1 cellular context compared by ENCODE assay signal in the genomic region with DNA sequence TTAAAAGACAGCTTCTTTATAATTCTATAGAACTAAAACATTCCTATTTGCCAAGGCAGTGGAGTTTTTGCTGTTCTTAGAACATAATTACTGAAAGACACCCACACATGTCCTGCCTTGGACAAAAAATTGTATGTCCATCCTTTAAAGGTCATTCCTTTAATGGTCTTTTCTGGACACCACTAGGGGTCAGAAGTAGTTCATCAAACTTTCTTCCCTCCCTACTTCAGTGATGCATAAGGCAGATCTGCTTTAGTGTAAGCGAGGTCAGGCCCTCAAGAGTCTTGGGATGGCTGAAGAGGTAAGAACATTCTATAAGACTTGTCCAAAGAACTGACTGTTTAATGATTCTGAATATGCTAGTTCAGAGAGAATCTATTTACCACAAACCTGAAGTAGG.
TF ChIP-seq lines count a peak whose summit lies in the region.

No MANE protein-coding gene starts in this region.

TF ChIP-seq in K562, 482 proteins besides CTCF, POLR2A, EP300 and RAD21 (continues in another document):
- TF ChIP-seq PHF8 (IDR thresholded peaks at IDR 0.05; ENCODE audit: borderline replicate concordance, low read length) (no peak), JUND (IDR thresholded peaks at IDR 0.05; ENCODE audit: borderline replicate concordance, low read depth, low read length) (peak; percentile 29; the same call in 1 of the 2 replicates), JUND (tag; IDR thresholded peaks at IDR 0.05; ENCODE audit: borderline replicate concordance, low read depth, low read length) (peak; percentile 49; the same call in 1 of the 3 replicates), ZNF699 (CRISPR knock-in tag; IDR thresholded peaks at IDR 0.05; ENCODE audit: insufficient replicate concordance) (no peak), GATAD2B (IDR thresholded peaks at IDR 0.05; ENCODE audit: borderline replicate concordance) (peak; percentile 12; the same call in 1 of the 2 replicates), CREM (IDR thresholded peaks at IDR 0.05; ENCODE audit: low read depth) (0 out of 2 replicates have a peak, but pooled peaks have one; percentile 33), ZBTB7A (IDR thresholded peaks at IDR 0.05; ENCODE audit: borderline replicate concordance, control insufficient read depth, low read depth, low read length) (no peak), NR2C1 (IDR thresholded peaks at IDR 0.05) (peak; percentile 41; the same call in 1 of the 2 replicates), NR2C1 (tag; IDR thresholded peaks at IDR 0.05) (no peak), GTF2A2 (tag; IDR thresholded peaks at IDR 0.05) (no peak), FIP1L1 (IDR thresholded peaks at IDR 0.05; ENCODE audit: low read depth, low read length, poor library complexity, severe bottlenecking) (no peak), PHB (CRISPR knock-in tag; IDR thresholded peaks at IDR 0.05) (no peak), MED1 (CRISPR knock-in tag; IDR thresholded peaks at IDR 0.05; ENCODE audit: borderline replicate concordance) (no peak), ZNF124 (CRISPR knock-in tag; IDR thresholded peaks at IDR 0.05) (no peak), GATA2 (CRISPR knock-in tag; IDR thresholded peaks at IDR 0.05) (peak; percentile 62; the same call in 1 of the 2 replicates), CTBP1 (IDR thresholded peaks at IDR 0.05; ENCODE audit: borderline replicate concordance) (peak; percentile 68; the same call in 1 of the 2 replicates), PYGO2 (tag; IDR thresholded peaks at IDR 0.05) (no peak), MAZ (CRISPR knock-in tag; conservative IDR thresholded peaks at IDR 0.05 in 1 of 2, IDR thresholded peaks at IDR 0.05 in 1 of 2) (peak in 1 of 2 experiments; percentile 58; a peak in 2 of 4 replicates), PTTG1 (tag; IDR thresholded peaks at IDR 0.05; ENCODE audit: low read depth) (no peak), BACH1 (tag; IDR thresholded peaks at IDR 0.05) (no peak), NCOR1 (IDR thresholded peaks at IDR 0.05) (peak; percentile 35; the same call in 1 of the 2 replicates), SMARCA5 (IDR thresholded peaks at IDR 0.05) (no peak), ZBTB1 (CRISPR knock-in tag; IDR thresholded peaks at IDR 0.05; ENCODE audit: borderline replicate concordance, low read depth) (no peak), MXI1 (IDR thresholded peaks at IDR 0.05; ENCODE audit: low read depth, low read length) (no peak), TAL1 (IDR thresholded peaks at IDR 0.05) (peak; percentile 12; the same call in 1 of the 2 replicates), ZNF75A (CRISPR knock-in tag; IDR thresholded peaks at IDR 0.05) (no peak)
- TF ChIP-seq, protein P1, sequence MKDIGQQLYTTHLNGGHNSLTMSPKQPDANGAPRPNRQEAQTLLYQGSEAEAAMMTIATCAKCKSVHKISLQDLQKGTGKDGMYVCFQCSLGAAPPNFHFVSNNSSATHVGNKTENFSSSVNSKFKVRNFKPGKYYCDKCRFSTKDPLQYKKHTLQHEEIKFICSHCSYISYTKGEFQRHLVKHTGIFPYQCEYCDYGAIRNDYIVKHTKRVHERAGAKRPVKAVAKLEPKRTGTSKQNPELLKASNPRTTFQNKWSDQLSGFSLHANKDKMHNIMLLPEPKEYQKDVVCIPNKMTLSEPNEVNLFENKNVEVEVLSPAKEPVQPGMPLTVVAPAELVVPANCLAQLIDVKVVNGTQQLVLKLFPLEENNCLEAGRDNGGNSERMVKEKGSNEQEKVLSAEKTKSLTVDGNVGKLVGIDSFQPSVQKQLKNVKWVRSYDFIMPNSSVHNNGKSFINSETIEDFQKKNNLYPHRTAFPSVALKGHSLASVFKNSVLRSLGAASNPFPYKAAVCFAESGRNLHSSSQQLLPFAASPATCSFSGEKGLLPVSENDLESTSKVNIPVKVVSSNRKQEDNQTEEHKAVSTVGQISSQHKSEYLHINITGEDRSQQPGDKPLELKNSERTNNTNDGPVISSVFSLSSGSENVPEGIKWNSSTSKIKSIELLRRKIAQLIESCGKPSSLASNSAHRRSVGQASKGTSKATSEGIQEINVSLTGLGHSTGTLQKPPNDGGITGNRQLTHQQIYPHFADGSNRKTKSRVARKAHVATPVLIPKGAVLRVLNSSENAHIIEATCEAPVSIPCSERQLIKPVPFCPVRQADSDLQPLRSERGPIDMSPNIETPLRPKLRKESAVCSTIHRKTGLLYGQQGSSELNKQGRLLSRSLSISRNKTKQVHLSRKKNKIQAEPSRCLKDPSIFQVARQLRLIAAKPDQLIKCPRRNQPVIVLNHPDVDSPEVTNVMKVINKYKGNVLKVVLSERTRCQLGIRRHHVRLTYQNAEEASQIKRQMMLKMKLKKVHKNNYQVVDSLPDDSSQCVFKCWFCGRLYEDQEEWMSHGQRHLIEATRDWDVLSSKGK (CRISPR knock-in tag; IDR thresholded peaks at IDR 0.05): no peak
- TF ChIP-seq, protein P2, sequence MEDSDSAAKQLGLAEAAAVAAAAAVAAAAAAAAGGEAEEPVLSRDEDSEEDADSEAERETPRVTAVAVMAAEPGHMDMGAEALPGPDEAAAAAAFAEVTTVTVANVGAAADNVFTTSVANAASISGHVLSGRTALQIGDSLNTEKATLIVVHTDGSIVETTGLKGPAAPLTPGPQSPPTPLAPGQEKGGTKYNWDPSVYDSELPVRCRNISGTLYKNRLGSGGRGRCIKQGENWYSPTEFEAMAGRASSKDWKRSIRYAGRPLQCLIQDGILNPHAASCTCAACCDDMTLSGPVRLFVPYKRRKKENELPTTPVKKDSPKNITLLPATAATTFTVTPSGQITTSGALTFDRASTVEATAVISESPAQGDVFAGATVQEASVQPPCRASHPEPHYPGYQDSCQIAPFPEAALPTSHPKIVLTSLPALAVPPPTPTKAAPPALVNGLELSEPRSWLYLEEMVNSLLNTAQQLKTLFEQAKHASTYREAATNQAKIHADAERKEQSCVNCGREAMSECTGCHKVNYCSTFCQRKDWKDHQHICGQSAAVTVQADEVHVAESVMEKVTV (CRISPR knock-in tag; IDR thresholded peaks at IDR 0.05): peak; percentile 98
- TF ChIP-seq, protein P3, sequence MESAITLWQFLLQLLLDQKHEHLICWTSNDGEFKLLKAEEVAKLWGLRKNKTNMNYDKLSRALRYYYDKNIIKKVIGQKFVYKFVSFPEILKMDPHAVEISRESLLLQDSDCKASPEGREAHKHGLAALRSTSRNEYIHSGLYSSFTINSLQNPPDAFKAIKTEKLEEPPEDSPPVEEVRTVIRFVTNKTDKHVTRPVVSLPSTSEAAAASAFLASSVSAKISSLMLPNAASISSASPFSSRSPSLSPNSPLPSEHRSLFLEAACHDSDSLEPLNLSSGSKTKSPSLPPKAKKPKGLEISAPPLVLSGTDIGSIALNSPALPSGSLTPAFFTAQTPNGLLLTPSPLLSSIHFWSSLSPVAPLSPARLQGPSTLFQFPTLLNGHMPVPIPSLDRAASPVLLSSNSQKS (CRISPR knock-in tag; IDR thresholded peaks at IDR 0.05): no peak
- TF ChIP-seq, protein P4, sequence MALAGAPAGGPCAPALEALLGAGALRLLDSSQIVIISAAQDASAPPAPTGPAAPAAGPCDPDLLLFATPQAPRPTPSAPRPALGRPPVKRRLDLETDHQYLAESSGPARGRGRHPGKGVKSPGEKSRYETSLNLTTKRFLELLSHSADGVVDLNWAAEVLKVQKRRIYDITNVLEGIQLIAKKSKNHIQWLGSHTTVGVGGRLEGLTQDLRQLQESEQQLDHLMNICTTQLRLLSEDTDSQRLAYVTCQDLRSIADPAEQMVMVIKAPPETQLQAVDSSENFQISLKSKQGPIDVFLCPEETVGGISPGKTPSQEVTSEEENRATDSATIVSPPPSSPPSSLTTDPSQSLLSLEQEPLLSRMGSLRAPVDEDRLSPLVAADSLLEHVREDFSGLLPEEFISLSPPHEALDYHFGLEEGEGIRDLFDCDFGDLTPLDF (CRISPR knock-in tag; IDR thresholded peaks at IDR 0.05): no peak
- TF ChIP-seq, protein P5, sequence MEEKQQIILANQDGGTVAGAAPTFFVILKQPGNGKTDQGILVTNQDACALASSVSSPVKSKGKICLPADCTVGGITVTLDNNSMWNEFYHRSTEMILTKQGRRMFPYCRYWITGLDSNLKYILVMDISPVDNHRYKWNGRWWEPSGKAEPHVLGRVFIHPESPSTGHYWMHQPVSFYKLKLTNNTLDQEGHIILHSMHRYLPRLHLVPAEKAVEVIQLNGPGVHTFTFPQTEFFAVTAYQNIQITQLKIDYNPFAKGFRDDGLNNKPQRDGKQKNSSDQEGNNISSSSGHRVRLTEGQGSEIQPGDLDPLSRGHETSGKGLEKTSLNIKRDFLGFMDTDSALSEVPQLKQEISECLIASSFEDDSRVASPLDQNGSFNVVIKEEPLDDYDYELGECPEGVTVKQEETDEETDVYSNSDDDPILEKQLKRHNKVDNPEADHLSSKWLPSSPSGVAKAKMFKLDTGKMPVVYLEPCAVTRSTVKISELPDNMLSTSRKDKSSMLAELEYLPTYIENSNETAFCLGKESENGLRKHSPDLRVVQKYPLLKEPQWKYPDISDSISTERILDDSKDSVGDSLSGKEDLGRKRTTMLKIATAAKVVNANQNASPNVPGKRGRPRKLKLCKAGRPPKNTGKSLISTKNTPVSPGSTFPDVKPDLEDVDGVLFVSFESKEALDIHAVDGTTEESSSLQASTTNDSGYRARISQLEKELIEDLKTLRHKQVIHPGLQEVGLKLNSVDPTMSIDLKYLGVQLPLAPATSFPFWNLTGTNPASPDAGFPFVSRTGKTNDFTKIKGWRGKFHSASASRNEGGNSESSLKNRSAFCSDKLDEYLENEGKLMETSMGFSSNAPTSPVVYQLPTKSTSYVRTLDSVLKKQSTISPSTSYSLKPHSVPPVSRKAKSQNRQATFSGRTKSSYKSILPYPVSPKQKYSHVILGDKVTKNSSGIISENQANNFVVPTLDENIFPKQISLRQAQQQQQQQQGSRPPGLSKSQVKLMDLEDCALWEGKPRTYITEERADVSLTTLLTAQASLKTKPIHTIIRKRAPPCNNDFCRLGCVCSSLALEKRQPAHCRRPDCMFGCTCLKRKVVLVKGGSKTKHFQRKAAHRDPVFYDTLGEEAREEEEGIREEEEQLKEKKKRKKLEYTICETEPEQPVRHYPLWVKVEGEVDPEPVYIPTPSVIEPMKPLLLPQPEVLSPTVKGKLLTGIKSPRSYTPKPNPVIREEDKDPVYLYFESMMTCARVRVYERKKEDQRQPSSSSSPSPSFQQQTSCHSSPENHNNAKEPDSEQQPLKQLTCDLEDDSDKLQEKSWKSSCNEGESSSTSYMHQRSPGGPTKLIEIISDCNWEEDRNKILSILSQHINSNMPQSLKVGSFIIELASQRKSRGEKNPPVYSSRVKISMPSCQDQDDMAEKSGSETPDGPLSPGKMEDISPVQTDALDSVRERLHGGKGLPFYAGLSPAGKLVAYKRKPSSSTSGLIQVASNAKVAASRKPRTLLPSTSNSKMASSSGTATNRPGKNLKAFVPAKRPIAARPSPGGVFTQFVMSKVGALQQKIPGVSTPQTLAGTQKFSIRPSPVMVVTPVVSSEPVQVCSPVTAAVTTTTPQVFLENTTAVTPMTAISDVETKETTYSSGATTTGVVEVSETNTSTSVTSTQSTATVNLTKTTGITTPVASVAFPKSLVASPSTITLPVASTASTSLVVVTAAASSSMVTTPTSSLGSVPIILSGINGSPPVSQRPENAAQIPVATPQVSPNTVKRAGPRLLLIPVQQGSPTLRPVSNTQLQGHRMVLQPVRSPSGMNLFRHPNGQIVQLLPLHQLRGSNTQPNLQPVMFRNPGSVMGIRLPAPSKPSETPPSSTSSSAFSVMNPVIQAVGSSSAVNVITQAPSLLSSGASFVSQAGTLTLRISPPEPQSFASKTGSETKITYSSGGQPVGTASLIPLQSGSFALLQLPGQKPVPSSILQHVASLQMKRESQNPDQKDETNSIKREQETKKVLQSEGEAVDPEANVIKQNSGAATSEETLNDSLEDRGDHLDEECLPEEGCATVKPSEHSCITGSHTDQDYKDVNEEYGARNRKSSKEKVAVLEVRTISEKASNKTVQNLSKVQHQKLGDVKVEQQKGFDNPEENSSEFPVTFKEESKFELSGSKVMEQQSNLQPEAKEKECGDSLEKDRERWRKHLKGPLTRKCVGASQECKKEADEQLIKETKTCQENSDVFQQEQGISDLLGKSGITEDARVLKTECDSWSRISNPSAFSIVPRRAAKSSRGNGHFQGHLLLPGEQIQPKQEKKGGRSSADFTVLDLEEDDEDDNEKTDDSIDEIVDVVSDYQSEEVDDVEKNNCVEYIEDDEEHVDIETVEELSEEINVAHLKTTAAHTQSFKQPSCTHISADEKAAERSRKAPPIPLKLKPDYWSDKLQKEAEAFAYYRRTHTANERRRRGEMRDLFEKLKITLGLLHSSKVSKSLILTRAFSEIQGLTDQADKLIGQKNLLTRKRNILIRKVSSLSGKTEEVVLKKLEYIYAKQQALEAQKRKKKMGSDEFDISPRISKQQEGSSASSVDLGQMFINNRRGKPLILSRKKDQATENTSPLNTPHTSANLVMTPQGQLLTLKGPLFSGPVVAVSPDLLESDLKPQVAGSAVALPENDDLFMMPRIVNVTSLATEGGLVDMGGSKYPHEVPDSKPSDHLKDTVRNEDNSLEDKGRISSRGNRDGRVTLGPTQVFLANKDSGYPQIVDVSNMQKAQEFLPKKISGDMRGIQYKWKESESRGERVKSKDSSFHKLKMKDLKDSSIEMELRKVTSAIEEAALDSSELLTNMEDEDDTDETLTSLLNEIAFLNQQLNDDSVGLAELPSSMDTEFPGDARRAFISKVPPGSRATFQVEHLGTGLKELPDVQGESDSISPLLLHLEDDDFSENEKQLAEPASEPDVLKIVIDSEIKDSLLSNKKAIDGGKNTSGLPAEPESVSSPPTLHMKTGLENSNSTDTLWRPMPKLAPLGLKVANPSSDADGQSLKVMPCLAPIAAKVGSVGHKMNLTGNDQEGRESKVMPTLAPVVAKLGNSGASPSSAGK (IDR thresholded peaks at IDR 0.05): no peak
- TF ChIP-seq, protein P6, sequence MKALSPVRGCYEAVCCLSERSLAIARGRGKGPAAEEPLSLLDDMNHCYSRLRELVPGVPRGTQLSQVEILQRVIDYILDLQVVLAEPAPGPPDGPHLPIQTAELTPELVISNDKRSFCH (CRISPR knock-in tag; IDR thresholded peaks at IDR 0.05): no peak
- TF ChIP-seq, protein P6 (tag; IDR thresholded peaks at IDR 0.05): peak; percentile 95
- TF ChIP-seq, protein P7, sequence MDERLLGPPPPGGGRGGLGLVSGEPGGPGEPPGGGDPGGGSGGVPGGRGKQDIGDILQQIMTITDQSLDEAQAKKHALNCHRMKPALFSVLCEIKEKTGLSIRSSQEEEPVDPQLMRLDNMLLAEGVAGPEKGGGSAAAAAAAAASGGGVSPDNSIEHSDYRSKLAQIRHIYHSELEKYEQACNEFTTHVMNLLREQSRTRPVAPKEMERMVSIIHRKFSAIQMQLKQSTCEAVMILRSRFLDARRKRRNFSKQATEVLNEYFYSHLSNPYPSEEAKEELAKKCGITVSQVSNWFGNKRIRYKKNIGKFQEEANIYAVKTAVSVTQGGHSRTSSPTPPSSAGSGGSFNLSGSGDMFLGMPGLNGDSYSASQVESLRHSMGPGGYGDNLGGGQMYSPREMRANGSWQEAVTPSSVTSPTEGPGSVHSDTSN (CRISPR knock-in tag; IDR thresholded peaks at IDR 0.05; ENCODE audit: low read depth): no peak
- TF ChIP-seq, protein P7 (tag; conservative IDR thresholded peaks at IDR 0.05; ENCODE audit: low read depth): 0 out of 2 replicates have a peak, but pooled peaks have one; percentile 19
